1 cellular context compared by ENCODE assay signal in genomic region chr20:36628076-36628475, GRCh38.
TF ChIP-seq lines count a peak whose summit lies in the region.

No MANE protein-coding gene starts in this region.

TF ChIP-seq in IMR-90, 13 proteins besides CTCF, POLR2A, EP300 and RAD21:
- TF ChIP-seq BHLHE40 (IDR thresholded peaks at IDR 0.05; ENCODE audit: low read depth, low read length) = no peak
- TF ChIP-seq CEBPB (IDR thresholded peaks at IDR 0.05; ENCODE audit: low read depth, low read length) = peak; percentile 77
